8 cellular contexts compared by ENCODE assay signal in the genomic region with DNA sequence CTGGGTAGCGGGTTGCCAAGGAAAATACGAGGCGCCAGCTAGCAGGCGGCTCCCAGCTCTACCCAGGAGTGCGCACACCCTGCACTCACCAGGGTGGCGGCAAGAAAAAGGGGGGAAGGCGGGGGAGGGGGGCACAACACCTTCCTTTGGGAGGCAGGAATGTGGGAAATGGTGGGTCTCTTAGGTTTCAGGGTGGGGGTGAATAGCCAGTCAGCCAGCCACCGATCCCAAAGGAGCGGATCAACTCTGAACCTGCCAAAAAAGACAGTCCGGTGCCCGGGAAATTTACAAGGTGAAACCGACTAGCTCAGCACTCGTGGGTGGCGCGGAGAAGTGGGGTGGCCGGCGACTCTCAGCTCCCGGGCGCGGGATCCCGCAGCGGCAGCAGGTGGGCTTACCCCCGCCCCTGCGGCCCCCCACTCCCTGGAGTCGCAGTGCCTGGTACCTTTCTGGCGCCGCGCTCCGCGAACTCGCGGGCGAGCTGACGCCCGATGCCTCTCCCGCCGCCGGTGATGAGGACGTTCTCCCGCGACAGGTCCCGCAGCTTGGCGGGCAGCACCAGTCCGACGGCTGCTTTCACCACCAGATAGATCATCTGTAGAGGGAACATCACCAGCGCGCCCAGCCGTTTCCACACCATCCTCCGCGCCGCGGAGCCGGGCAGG. TPM values are rescaled to one million over a fixed set of nuclear protein-coding genes. Genes with fewer than 3 reads are reported as not detected.
DNase-seq lines count a peak whose midpoint lies in the region; ATAC-seq and TF ChIP-seq lines count a peak whose summit lies in the region.

No MANE protein-coding gene starts in this region.

- no peaks in the 10 kb centered on the region for H3K27me3 Mint-ChIP-seq in activated CD4-positive, alpha-beta T cell treated with anti-CD3 and anti-CD28 coated beads for 36 hours
- H3K27me3 Mint-ChIP-seq in activated CD8-positive, alpha-beta memory T cell treated with anti-CD3 and anti-CD28 coated beads, Interleukin-2, amount 10 ng/mL, durations not matched to agents 7 days and 5 days: peaks cover 8% of the 10 kb centered on the region

- H2BK12ac ChIP-seq in neuronal stem cell (ENCODE audit: low read length): peak overlapping the region; percentile 80

- peak overlapping the region; percentile 95 for H3K4me3 Mint-ChIP-seq in activated CD4-positive, alpha-beta T cell treated with anti-CD3 and anti-CD28 coated beads for 36 hours
- peak overlapping the region; percentile 95 for H3K4me3 Mint-ChIP-seq in activated CD8-positive, alpha-beta memory T cell treated with anti-CD3 and anti-CD28 coated beads, Interleukin-2, amount 10 ng/mL, durations not matched to agents 7 days and 5 days

- peak in 1 of 4 donors; percentile 37 for TF ChIP-seq POLR2A in esophagus squamous epithelium (IDR thresholded peaks at IDR 0.05)

- no peak for TF ChIP-seq CTCF in esophagus squamous epithelium (IDR thresholded peaks at IDR 0.05)

- peaks cover 41 to 78% (median 46%) of the 10 kb centered on the region in 3 donors for H3K4me1 ChIP-seq in esophagus squamous epithelium
- peaks cover 20 to 25% of the 10 kb centered on the region in 2 donors for H3K4me1 ChIP-seq in neuronal stem cell (ENCODE audit: control insufficient read depth in 2 of 2, insufficient read depth in 1 of 2, low read depth in 1 of 2, low read length in 2 of 2)

- peaks cover 21% of the 10 kb centered on the region for H3K36me3 Mint-ChIP-seq in activated CD4-positive, alpha-beta T cell treated with anti-CD3 and anti-CD28 coated beads for 36 hours (ENCODE audit: low read depth)
- H3K36me3 Mint-ChIP-seq in activated CD8-positive, alpha-beta memory T cell treated with anti-CD3 and anti-CD28 coated beads, Interleukin-2, amount 10 ng/mL, durations not matched to agents 7 days and 5 days: peaks cover 5% of the 10 kb centered on the region

- intact Hi-C loops in activated CD4-positive, alpha-beta T cell treated with anti-CD3 and anti-CD28 coated beads for 36 hours (cut with DNase I, micrococcal nuclease): loop anchor here (5.0 kb wide), 3 partner anchors 320 to 550 kb away; partner anchors contain the start of gene VPS13D (in 1 of the 2)
- intact Hi-C loops in esophagus squamous epithelium (cut with DNase I): no loop called here

- POLR2A ChIA-PET in activated CD4-positive, alpha-beta T cell treated with anti-CD3 and anti-CD28 coated beads for 36 hours (lab: Charles Lee): interaction anchor here (3.5 kb wide), 1 partner anchor 708 kb away, joined by 13 read pairs; no protein-coding TSS in a partner anchor

- H3K14ac ChIP-seq in neuronal stem cell (ENCODE audit: low read length): peak overlapping the region; percentile 12

- H2AFZ ChIP-seq in neuronal stem cell (ENCODE audit: low read length): peak overlapping the region; percentile 74

- H3K4me1 Mint-ChIP-seq in activated CD4-positive, alpha-beta T cell treated with anti-CD3 and anti-CD28 coated beads for 36 hours: peaks cover 59% of the 10 kb centered on the region
- H3K4me1 Mint-ChIP-seq in activated CD8-positive, alpha-beta memory T cell treated with anti-CD3 and anti-CD28 coated beads, Interleukin-2, amount 10 ng/mL, durations not matched to agents 7 days and 5 days: peaks cover 58% of the 10 kb centered on the region

- peak overlapping the region; percentile 84 for H3K4me2 ChIP-seq in neuronal stem cell (ENCODE audit: insufficient read depth, low read length, poor library complexity, severe bottlenecking)

- H3K9me3 ChIP-seq in esophagus squamous epithelium: no peaks in the 10 kb centered on the region
- no peaks in the 10 kb centered on the region for H3K9me3 ChIP-seq in neuronal stem cell (replicated peaks in 1 of 2; ENCODE audit: control insufficient read depth in 2 of 2, insufficient read depth in 1 of 2, low read depth in 1 of 2, low read length in 2 of 2)

- no peak overlapping the region for H4K91ac ChIP-seq in neuronal stem cell (ENCODE audit: low read depth, low read length, poor library complexity)

- H3K23ac ChIP-seq in neuronal stem cell (ENCODE audit: low read depth, low read length, poor library complexity): peak overlapping the region; percentile 70

- H3K36me3 ChIP-seq in esophagus squamous epithelium (peaks cover 0 to 23% (median 6%) of the 10 kb centered on the region in 3 donors), neuronal stem cell (replicated peaks in 1 of 2; ENCODE audit: control insufficient read depth in 2 of 2, insufficient read depth in 2 of 2, low read length in 2 of 2) (no peaks in the 10 kb centered on the region)

- no peaks in the 10 kb centered on the region for H3K9me3 Mint-ChIP-seq in activated CD4-positive, alpha-beta T cell treated with anti-CD3 and anti-CD28 coated beads for 36 hours (ENCODE audit: low read depth)
- H3K9me3 Mint-ChIP-seq in activated CD8-positive, alpha-beta memory T cell treated with anti-CD3 and anti-CD28 coated beads, Interleukin-2, amount 10 ng/mL, durations not matched to agents 7 days and 5 days (ENCODE audit: low read depth): no peaks in the 10 kb centered on the region

- peak overlapping the region; percentile 96 for H3K18ac ChIP-seq in neuronal stem cell (ENCODE audit: low read length)

- peak; percentile 65 for DNase-seq in activated CD4-positive, alpha-beta T cell treated with anti-CD3 and anti-CD28 coated beads for 36 hours
- no peak for DNase-seq in activated CD4-positive, alpha-beta T cell treated with anti-CD3 and anti-CD28 coated beads for 1 hour
- DNase-seq in activated CD8-positive, alpha-beta memory T cell treated with anti-CD3 and anti-CD28 coated beads, Interleukin-2, amount 10 ng/mL, durations not matched to agents 7 days and 5 days: peak; percentile 62
- DNase-seq in esophagus squamous epithelium (lab: John Stamatoyannopoulos, UW): no peak
- DNase-seq in neuronal stem cell (ENCODE audit: low spot score): no peak
- no peak for DNase-seq in HCEC 1CT
- DNase-seq in AG08396 (ENCODE audit: low spot score): no peak

- no peak overlapping the region for H2BK5ac ChIP-seq in neuronal stem cell (ENCODE audit: low read length)

- H2AK5ac ChIP-seq in neuronal stem cell (ENCODE audit: low read depth, low read length): no peak overlapping the region

- H3K27me3 ChIP-seq in esophagus squamous epithelium: no peaks in the 10 kb centered on the region
- H3K27me3 ChIP-seq in neuronal stem cell (ENCODE audit: control insufficient read depth in 3 of 3, insufficient read depth in 3 of 3, low read depth in 1 of 3, low read length in 3 of 3): peaks cover 0 to 66% (median 9%) of the 10 kb centered on the region in 3 experiments

- peak overlapping the region; percentile 53 to 97 (median 80) for H3K4me3 ChIP-seq in esophagus squamous epithelium
- peak overlapping the region; percentile 23 to 75 for H3K4me3 ChIP-seq in neuronal stem cell (ENCODE audit: low read length in 2 of 2)

- CTCF ChIA-PET in activated CD4-positive, alpha-beta T cell treated with anti-CD3 and anti-CD28 coated beads for 36 hours (lab: Charles Lee): interaction anchor here (0.8 to 6.5 kb wide), 7 partner anchors 13 to 342 kb away, joined by 3 to 68 read pairs (median 4); no protein-coding TSS in a partner anchor
- CTCF ChIA-PET in activated CD8-positive, alpha-beta memory T cell treated with anti-CD3 and anti-CD28 coated beads, Interleukin-2, amount 10 ng/mL, durations not matched to agents 7 days and 5 days (lab: Charles Lee): interaction anchor here (1.0 to 8.7 kb wide), 11 partner anchors 14 to 493 kb away, joined by 3 to 102 read pairs (median 18); no protein-coding TSS in a partner anchor

- peak overlapping the region; percentile 82 for H3K9ac ChIP-seq in neuronal stem cell (ENCODE audit: low read depth, low read length, poor library complexity)

- H3K27ac ChIP-seq in esophagus squamous epithelium (peak overlapping the region; percentile 96 to 100 (median 98)), neuronal stem cell (replicated peaks; ENCODE audit: low read length) (no peak overlapping the region)

- H2BK120ac ChIP-seq in neuronal stem cell (ENCODE audit: low read depth, low read length): peak overlapping the region; percentile 14

- no peak overlapping the region for H2BK15ac ChIP-seq in neuronal stem cell (ENCODE audit: low read length)

- ATAC-seq in activated CD4-positive, alpha-beta T cell treated with anti-CD3 and anti-CD28 coated beads for 36 hours: no peak
- no peak for ATAC-seq in activated CD8-positive, alpha-beta memory T cell treated with anti-CD3 and anti-CD28 coated beads, Interleukin-2, amount 10 ng/mL, durations not matched to agents 7 days and 5 days
- no peak for ATAC-seq in HG02981 (IDR thresholded peaks at IDR 0.05; ENCODE audit: unreplicated experiment)

- peak overlapping the region; percentile 91 for H3K27ac Mint-ChIP-seq in activated CD4-positive, alpha-beta T cell treated with anti-CD3 and anti-CD28 coated beads for 36 hours
- H3K27ac Mint-ChIP-seq in activated CD8-positive, alpha-beta memory T cell treated with anti-CD3 and anti-CD28 coated beads, Interleukin-2, amount 10 ng/mL, durations not matched to agents 7 days and 5 days: peak overlapping the region; percentile 87

- WGBS in esophagus squamous epithelium, 2 donors: 3 to 5% methylated on average over 6 to 11 of the region's 53 CpGs
- WGBS in neuronal stem cell (ENCODE audit: extremely low coverage in 2 of 2, insufficient read length in 2 of 2, insufficient replicate concordance in 1 of 2), 2 donors: no CpG with 5 or more reads among the region's 53 CpGs

- no peak overlapping the region for H4K8ac ChIP-seq in neuronal stem cell (ENCODE audit: low read depth, low read length)

- no peak overlapping the region for H3K4ac ChIP-seq in neuronal stem cell (ENCODE audit: low read length)

- H3K79me1 ChIP-seq in neuronal stem cell (ENCODE audit: low read depth, low read length): no peaks in the 10 kb centered on the region

RNA-seq across cellular contexts. Expression of gene DHRS3, which starts 1.2 kb away (rescaled TPM):
- total RNA-seq in activated CD4-positive, alpha-beta T cell treated with anti-CD3 and anti-CD28 coated beads for 36 hours: 10 to 100 TPM; 33.3 to 34.6 TPM
- total RNA-seq in activated CD8-positive, alpha-beta memory T cell treated with anti-CD3 and anti-CD28 coated beads, Interleukin-2, amount 10 ng/mL, durations not matched to agents 7 days and 5 days: 10 to 100 TPM; 20.8 to 60.4 TPM
- 100 to 1,000 TPM in 3 of 4 donors, 10 to 100 TPM in 1; 87.7 to 166 (median 117) TPM for total RNA-seq in esophagus squamous epithelium
- polyA plus RNA-seq in neuronal stem cell (2013, experiment 1 of 2): 0.75 TPM
- 0.76 TPM for polyA plus RNA-seq in neuronal stem cell (2013, experiment 2 of 2)

RNA-seq across cellular contexts. Expression of gene AADACL4, which starts 27.0 kb away (rescaled TPM):
- not detected for total RNA-seq in activated CD4-positive, alpha-beta T cell treated with anti-CD3 and anti-CD28 coated beads for 36 hours
- total RNA-seq in activated CD8-positive, alpha-beta memory T cell treated with anti-CD3 and anti-CD28 coated beads, Interleukin-2, amount 10 ng/mL, durations not matched to agents 7 days and 5 days: not detected
- total RNA-seq in esophagus squamous epithelium: not detected
- not detected for polyA plus RNA-seq in neuronal stem cell (2013, experiment 1 of 2)
- polyA plus RNA-seq in neuronal stem cell (2013, experiment 2 of 2): not detected

Comparison
In these comparisons a context has a peak if more than half of its experiments do, and no peak if none do; other contexts are left out.
1. DNase-seq: peak in activated CD4-positive, alpha-beta T cell treated with anti-CD3 and anti-CD28 coated beads for 36 hours (single experiment) and activated CD8-positive, alpha-beta memory T cell treated with anti-CD3 and anti-CD28 coated beads, Interleukin-2, amount 10 ng/mL, durations not matched to agents 7 days and 5 days (single experiment); none in activated CD4-positive, alpha-beta T cell treated with anti-CD3 and anti-CD28 coated beads for 1 hour (single experiment), esophagus squamous epithelium (single experiment), neuronal stem cell (single experiment), HCEC 1CT (single experiment) and AG08396 (single experiment).